In the genomic region with DNA sequence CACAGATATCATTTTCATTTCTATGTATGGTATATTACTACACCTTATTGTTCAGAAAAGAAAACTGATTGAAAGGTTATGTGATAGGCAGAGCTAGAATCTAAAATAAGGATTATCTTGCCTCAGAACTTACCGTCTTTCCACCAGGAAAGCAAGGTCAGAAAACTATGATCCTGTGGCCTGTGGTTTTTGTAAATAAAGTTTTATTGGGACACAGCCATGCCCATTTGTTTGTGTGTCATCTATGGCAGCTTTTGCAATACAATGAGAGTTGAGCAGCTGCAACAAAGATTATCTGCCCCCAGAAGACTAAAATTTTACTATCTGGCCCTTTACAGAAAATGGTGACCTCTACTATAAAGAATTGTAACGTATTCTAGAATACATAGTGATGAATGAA, we compare ENCODE assay signal across 15 cellular contexts.
DNase-seq lines count a peak whose midpoint lies in the region; ATAC-seq, FAIRE-seq and TF ChIP-seq lines count a peak whose summit lies in the region.
"Had no signal": no experiment of that assay in that cellular context is flagged by ENCODE, and none has a peak within 500 bp of the region (broad histone marks: within the 10 kb centered on the region; RNA-seq: fewer than 3 reads in every experiment).

No MANE protein-coding gene starts in this region.

- H3K27me3 ChIP-seq in PC-9 (ENCODE audit: insufficient read depth, low read depth) (no peaks in the 10 kb centered on the region), K562 (ENCODE audit: control insufficient read depth in 2 of 2, insufficient read depth in 2 of 2, low read length in 2 of 2) (no peaks in the 10 kb centered on the region; a peak in 1 of 5 replicates), psoas muscle (ENCODE audit: insufficient read depth in 3 of 3, low read length in 2 of 3) (no peaks in the 10 kb centered on the region), MM.1S (replicated peaks; ENCODE audit: insufficient read depth, low read length) (no peaks in the 10 kb centered on the region)

- in situ Hi-C loops in K562 (cut with MboI) = no loop called here

- FAIRE-seq in K562 (lab: Jason Lieb, UNC) = no peak
- FAIRE-seq: GM12891, H54, HTR-8/SVneo had no signal

- CTCF ChIA-PET in PC-9 (lab: Charles Lee) = no interaction called here
- CTCF ChIA-PET in K562 (lab: Yijun Ruan, JAX; ENCODE audit: low intra/inter-chr PET ratio) = no interaction called here

- H4K20me1 ChIP-seq in PC-9 (ENCODE audit: insufficient read depth) (no peaks in the 10 kb centered on the region), K562 (replicated peaks; ENCODE audit: control insufficient read depth, insufficient read depth, low read length) (no peaks in the 10 kb centered on the region), MM.1S (ENCODE audit: insufficient read depth, low read length) (no peaks in the 10 kb centered on the region)

- H3K79me2 ChIP-seq in PC-9 (ENCODE audit: low read depth) (no peaks in the 10 kb centered on the region), K562 (ENCODE audit: control insufficient read depth, insufficient read depth, low read length) (no peaks in the 10 kb centered on the region), MM.1S (ENCODE audit: low read length) (no peaks in the 10 kb centered on the region)

- H3K9me1 ChIP-seq in K562 (ENCODE audit: control insufficient read depth, insufficient read depth, low read length) = no peaks in the 10 kb centered on the region

- H2AFZ ChIP-seq in PC-9 = 0 out of 2 replicates have a peak overlapping the region, but pooled peaks have one; percentile 35
- no peak overlapping the region for H2AFZ ChIP-seq in K562 (ENCODE audit: low read depth, low read length)
- H2AFZ ChIP-seq in MM.1S (ENCODE audit: low read length) = no peak overlapping the region
- H2AFZ ChIP-seq: GM23248 had no signal

- intact Hi-C loops in PC-9 (cut with micrococcal nuclease; ENCODE audit: unreplicated experiment) = loop anchor here (10.0 kb wide), 1 partner anchor 166 kb away; no protein-coding TSS in a partner anchor
- intact Hi-C loops in K562 (cut with micrococcal nuclease) = no loop called here
- intact Hi-C loops in psoas muscle (cut with DNase I) = loop anchor here in 1 of 2 donors (2.0 kb wide), 1 partner anchor 22 kb away; no protein-coding TSS in a partner anchor

- H3K9me2 ChIP-seq in PC-9 (ENCODE audit: insufficient read depth) (no peaks in the 10 kb centered on the region), MM.1S (replicated peaks; ENCODE audit: insufficient read depth, low read length) (no peaks in the 10 kb centered on the region)

- H3K27ac ChIP-seq in PC-9 = no peak overlapping the region
- no peak overlapping the region for H3K27ac ChIP-seq in K562 (ENCODE audit: extremely low read depth, low read depth, low read length)
- H3K27ac ChIP-seq in psoas muscle = peak overlapping the region; percentile 84
- H3K27ac ChIP-seq in MM.1S (ENCODE audit: low read length) = no peak overlapping the region
- H3K27ac ChIP-seq: GM23248 had no signal

- 39% methylated on average over 2 of the region's 2 CpGs for WGBS in K562 (ENCODE audit: insufficient coverage, low coverage, missing lambda C conversion rate)
- WGBS in psoas muscle, 3 donors = 78 to 87% (median 78%) methylated on average over 2 of the region's 2 CpGs

- POLR2A ChIA-PET in PC-9 (lab: Charles Lee; ENCODE audit: unreplicated experiment) (no interaction called here), K562 (lab: Yijun Ruan, JAX) (interaction anchor here (2.4 kb wide), 1 partner anchor 11 kb away, joined by 7 read pairs; no protein-coding TSS in a partner anchor)

- no peak overlapping the region for H3K4me3 ChIP-seq in PC-9
- H3K4me3 ChIP-seq in K562 = no peak overlapping the region
- H3K4me3 ChIP-seq in psoas muscle = no peak overlapping the region
- no peak overlapping the region for H3K4me3 ChIP-seq in MM.1S (ENCODE audit: low read length)
- H3K4me3 ChIP-seq: GM23248 had no signal

- DNase-seq in PC-9 (no peak), K562 (ENCODE audit: extremely low read depth in 1 of 4, low spot score in 3 of 4) (no peak), psoas muscle (no peak), activated gamma-delta T cell (lab: John Stamatoyannopoulos, UW) (no peak), COR-L47 (lab: John Stamatoyannopoulos, UW) (no peak), MM.1S (no peak)
- DNase-seq in stimulated activated CD4-positive, alpha-beta T cell treated with anti-CD3 and anti-CD28 coated beads, Interleukin-2, amount 100 ng/mL, for 24 hours = no peak
- DNase-seq: Caco-2; CD8-positive, alpha-beta T cell; DMS 273 treated with DMSO at 0.1 percent for 48 hours; GM23248 had no signal

- no peaks in the 10 kb centered on the region for H3K9me3 ChIP-seq in PC-9 (ENCODE audit: insufficient read depth, low read depth)
- H3K9me3 ChIP-seq in K562 (replicated peaks; ENCODE audit: control insufficient read depth, insufficient read depth, low read depth, low read length) = no peaks in the 10 kb centered on the region
- H3K9me3 ChIP-seq in psoas muscle = no peaks in the 10 kb centered on the region
- H3K9me3 ChIP-seq in MM.1S (replicated peaks; ENCODE audit: insufficient read depth, low read length) = no peaks in the 10 kb centered on the region

- TF ChIP-seq POLR2A in K562 (conservative IDR thresholded peaks at IDR 0.05) = no peak

- TF ChIP-seq CTCF in PC-9 (conservative IDR thresholded peaks at IDR 0.05) = no peak
- no peak for TF ChIP-seq CTCF in K562 (IDR thresholded peaks at IDR 0.05 in 2 of 3, conservative IDR thresholded peaks at IDR 0.05 in 1 of 3; ENCODE audit: insufficient read depth in 2 of 3, low read depth in 1 of 3, low read length in 3 of 3)
- no peak for TF ChIP-seq CTCF in psoas muscle (IDR thresholded peaks at IDR 0.05)
- TF ChIP-seq CTCF in MM.1S (IDR thresholded peaks at IDR 0.05; ENCODE audit: low read length) = no peak

- no peak for TF ChIP-seq EP300 in K562 (IDR thresholded peaks at IDR 0.05; ENCODE audit: low read length)

- H3K4me1 ChIP-seq in PC-9 (replicated peaks; ENCODE audit: insufficient read depth) (peaks cover 38% of the 10 kb centered on the region), K562 (replicated peaks in 1 of 2; ENCODE audit: control insufficient read depth in 2 of 2, insufficient read depth in 2 of 2, low read length in 2 of 2) (peaks cover 0 to 14% of the 10 kb centered on the region in 2 experiments; a peak in 3 of 5 replicates), psoas muscle (peaks cover 53% of the 10 kb centered on the region), MM.1S (ENCODE audit: low read length) (no peaks in the 10 kb centered on the region)

- H3K9ac ChIP-seq in K562 (ENCODE audit: insufficient read depth in 1 of 2, low read depth in 2 of 2, low read length in 2 of 2) = no peak overlapping the region
- H3K9ac ChIP-seq in MM.1S (ENCODE audit: low read length) = no peak overlapping the region
- H3K9ac ChIP-seq: GM23248 had no signal

- BruUV-seq in PC-9 (replicated peaks; lab: Mats Ljungman, UMichigan) (no TSS peak), K562 (replicated peaks; lab: Mats Ljungman, UMichigan) (no TSS peak)

- H3K36me3 ChIP-seq in PC-9 (ENCODE audit: low read depth) = no peaks in the 10 kb centered on the region
- no peaks in the 10 kb centered on the region for H3K36me3 ChIP-seq in K562 (ENCODE audit: control insufficient read depth, insufficient read depth, low read length)
- H3K36me3 ChIP-seq in psoas muscle (ENCODE audit: insufficient read depth in 1 of 2, low read depth in 1 of 2) = no peaks in the 10 kb centered on the region
- H3K36me3 ChIP-seq in MM.1S (replicated peaks; ENCODE audit: insufficient read depth, low read length) = no peaks in the 10 kb centered on the region

- ATAC-seq in K562 = no peak
- ATAC-seq in psoas muscle = no peak
- ATAC-seq: CD8-positive, alpha-beta T cell; HCT116 had no signal

- H3K4me2 ChIP-seq in PC-9 = no peak overlapping the region
- H3K4me2 ChIP-seq in K562 (ENCODE audit: insufficient read depth, low read length) = no peak overlapping the region
- no peak overlapping the region for H3K4me2 ChIP-seq in MM.1S (ENCODE audit: low read depth, low read length)

- no peak for TF ChIP-seq RAD21 in K562 (CRISPR knock-in tag; conservative IDR thresholded peaks at IDR 0.05 in 1 of 2, IDR thresholded peaks at IDR 0.05 in 1 of 2)

- H3F3A ChIP-seq in PC-9 (ENCODE audit: insufficient read depth, low read depth) (peaks cover 25% of the 10 kb centered on the region), MM.1S (ENCODE audit: insufficient read depth, low read length) (no peaks in the 10 kb centered on the region)

TF ChIP-seq in K562, 482 proteins besides CTCF, POLR2A, EP300 and RAD21 (continues in another document):
- TF ChIP-seq, protein P1, sequence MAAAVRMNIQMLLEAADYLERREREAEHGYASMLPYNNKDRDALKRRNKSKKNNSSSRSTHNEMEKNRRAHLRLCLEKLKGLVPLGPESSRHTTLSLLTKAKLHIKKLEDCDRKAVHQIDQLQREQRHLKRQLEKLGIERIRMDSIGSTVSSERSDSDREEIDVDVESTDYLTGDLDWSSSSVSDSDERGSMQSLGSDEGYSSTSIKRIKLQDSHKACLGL (CRISPR knock-in tag; IDR thresholded peaks at IDR 0.05; ENCODE audit: borderline replicate concordance, poor library complexity, severe bottlenecking) = no peak
